In genomic region chr4:27429260-27429970, GRCh38 we compare ENCODE assay signal across 20 cellular contexts.
DNase-seq lines count a peak whose midpoint lies in the region; TF ChIP-seq lines count a peak whose summit lies in the region.
"Had no signal": no experiment of that assay in that cellular context is flagged by ENCODE, and none has a peak within 500 bp of the region (broad histone marks: within the 10 kb centered on the region; RNA-seq: fewer than 3 reads in every experiment).

No MANE protein-coding gene starts in this region.

- H3K4me1 ChIP-seq in left ventricle myocardium inferior (no peaks in the 10 kb centered on the region), trophoblast cell (ENCODE audit: control insufficient read depth in 1 of 2, insufficient read depth in 2 of 2, low read length in 2 of 2) (no peaks in the 10 kb centered on the region)
- H3K4me1 ChIP-seq: prostate gland, sigmoid colon, upper lobe of right lung had no signal

- no peak overlapping the region for H3K4ac ChIP-seq in trophoblast cell (ENCODE audit: low read depth, low read length)

- no peak overlapping the region for H3K23ac ChIP-seq in trophoblast cell (ENCODE audit: low read length)

- H2AK5ac ChIP-seq in trophoblast cell (ENCODE audit: low read length): no peak overlapping the region

- DNase-seq in EH (ENCODE audit: low read depth) (peak; percentile 4), NCI-H2171 (lab: John Stamatoyannopoulos, UW) (peak; percentile 0), epithelial cell of esophagus (ENCODE audit: low read depth) (peak; percentile 16), left ventricle myocardium inferior (peak; percentile 18), NCI-H2029 treated with DMSO at 0.1 percent for 48 hours (lab: John Stamatoyannopoulos, UW) (no peak), trophoblast cell (no peak), H4 (ENCODE audit: low spot score) (no peak)
- DNase-seq: activated CD8-positive, alpha-beta T cell treated with anti-CD3 and anti-CD28 coated beads for 36 hours; aorta; C1 segment of cervical spinal cord; Kasumi-1; NCI-H187; NCI-H446 treated with DMSO at 0.1 percent for 48 hours; sigmoid colon; stimulated activated CD4-positive, alpha-beta T cell treated with anti-CD3 and anti-CD28 coated beads, Interleukin-15, amount 100 ng/mL, for 24 hours; stimulated activated naive B cell treated with anti-CD40 and anti-IgM and Interleukin-4, amounts not matched to agents 10 μg/mL and 1 μg/mL and 100 μg/mL, for 72 hours; T-helper 2 cell; upper lobe of right lung had no signal

- H3K14ac ChIP-seq in trophoblast cell (ENCODE audit: low read length): no peak overlapping the region

- no peak overlapping the region for H4K8ac ChIP-seq in trophoblast cell (ENCODE audit: low read depth, low read length)

- no peaks in the 10 kb centered on the region for H3K27me3 ChIP-seq in left ventricle myocardium inferior (ENCODE audit: low read depth)
- no peaks in the 10 kb centered on the region for H3K27me3 ChIP-seq in trophoblast cell (ENCODE audit: insufficient read depth, low read length)
- H3K27me3 ChIP-seq: neutrophil, sigmoid colon, upper lobe of right lung had no signal

- intact Hi-C loops in left ventricle myocardium inferior (cut with micrococcal nuclease): no loop called here

- H2BK12ac ChIP-seq in trophoblast cell (ENCODE audit: low read length): no peak overlapping the region

- no CpG with 5 or more reads among the region's 5 CpGs for WGBS in trophoblast cell (ENCODE audit: extremely low coverage, insufficient coverage, insufficient read length)

- no peak overlapping the region for H2BK5ac ChIP-seq in trophoblast cell (ENCODE audit: low read depth, low read length, poor library complexity)

- no peak overlapping the region for H3K4me2 ChIP-seq in trophoblast cell (ENCODE audit: low read length)

- H3K79me1 ChIP-seq in trophoblast cell (ENCODE audit: low read length): no peaks in the 10 kb centered on the region

- H4K12ac ChIP-seq in trophoblast cell (ENCODE audit: low read depth, low read length): no peak overlapping the region

- H4K91ac ChIP-seq in trophoblast cell (ENCODE audit: low read depth, low read length): no peak overlapping the region

- H3K4me3 ChIP-seq in epithelial cell of esophagus (ENCODE audit: low read length) (no peak overlapping the region), left ventricle myocardium inferior (no peak overlapping the region), trophoblast cell (ENCODE audit: low read depth, low read length) (no peak overlapping the region)
- H3K4me3 ChIP-seq: prostate gland, sigmoid colon, upper lobe of right lung had no signal

- H3K9me3 ChIP-seq in left ventricle myocardium inferior (replicated peaks) (peaks cover 18% of the 10 kb centered on the region), trophoblast cell (ENCODE audit: insufficient read depth, low read depth, low read length) (no peaks in the 10 kb centered on the region)
- H3K9me3 ChIP-seq: neutrophil, prostate gland, upper lobe of right lung had no signal

- no peak overlapping the region for H3K18ac ChIP-seq in trophoblast cell (ENCODE audit: low read length)

- TF ChIP-seq CTCF in epithelial cell of esophagus (IDR thresholded peaks at IDR 0.05; ENCODE audit: insufficient read depth, low read depth, low read length, missing control alignments): no peak
- TF ChIP-seq CTCF in left ventricle myocardium inferior (IDR thresholded peaks at IDR 0.05; ENCODE audit: borderline replicate concordance): no peak

- H3K36me3 ChIP-seq in left ventricle myocardium inferior (no peaks in the 10 kb centered on the region), trophoblast cell (ENCODE audit: control insufficient read depth in 1 of 2, insufficient read depth in 2 of 2, low read length in 2 of 2) (no peaks in the 10 kb centered on the region)
- H3K36me3 ChIP-seq: neutrophil, prostate gland, sigmoid colon, upper lobe of right lung had no signal

- no peak overlapping the region for H3K9ac ChIP-seq in trophoblast cell (ENCODE audit: low read length)

- no peak overlapping the region for H3K27ac ChIP-seq in left ventricle myocardium inferior (replicated peaks)
- no peak overlapping the region for H3K27ac ChIP-seq in trophoblast cell (ENCODE audit: low read depth, low read length)
- H3K27ac ChIP-seq: neutrophil, prostate gland, sigmoid colon, upper lobe of right lung had no signal

- H3K79me2 ChIP-seq in trophoblast cell (ENCODE audit: control insufficient read depth, insufficient read depth, low read length, poor library complexity): no peaks in the 10 kb centered on the region

- no peak overlapping the region for H2AFZ ChIP-seq in trophoblast cell (ENCODE audit: insufficient read depth, low read length, poor library complexity)

- H2BK120ac ChIP-seq in trophoblast cell (ENCODE audit: insufficient read depth, low read length, poor library complexity): no peak overlapping the region

Comparison
In these comparisons a context has a peak if more than half of its experiments do, and no peak if none do; other contexts are left out.
1. DNase-seq: peak in EH (single experiment), NCI-H2171 (single experiment), epithelial cell of esophagus (single experiment) and left ventricle myocardium inferior (single experiment); none in NCI-H2029 treated with DMSO at 0.1 percent for 48 hours (single experiment), trophoblast cell (0 of 2) and H4 (single experiment).